Comparison of ENCODE assay signal across 20 cellular contexts in the genomic region with DNA sequence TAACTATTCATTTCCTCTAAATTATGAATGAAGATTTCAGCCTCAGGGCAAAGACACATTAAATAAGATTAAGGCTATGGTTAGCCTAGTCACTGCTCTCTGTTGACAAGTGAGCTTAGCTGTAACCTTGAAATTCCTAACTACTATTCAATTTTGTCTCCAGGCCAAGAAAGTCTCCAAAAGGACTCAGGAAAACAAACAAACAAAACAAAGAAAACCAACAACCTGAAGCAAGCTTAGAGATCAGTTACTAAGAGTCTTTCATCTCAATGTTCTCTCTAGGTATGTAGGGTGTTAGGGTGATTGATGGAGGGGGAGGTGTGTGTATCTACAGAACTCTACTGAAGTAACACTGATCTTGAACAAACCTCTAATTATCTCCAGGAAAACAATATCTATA. TPM values are rescaled to one million over a fixed set of nuclear protein-coding genes. Genes with fewer than 3 reads are reported as not detected.
A peak's percentile ranks its signal among the peaks of the same experiment; 100 is the strongest.
DNase-seq lines count a peak whose midpoint lies in the region; ATAC-seq and TF ChIP-seq lines count a peak whose summit lies in the region.
"Had no signal": no experiment of that assay in that cellular context is flagged by ENCODE, and none has a peak within 500 bp of the region (broad histone marks: within the 10 kb centered on the region; RNA-seq: fewer than 3 reads in every experiment).

No MANE protein-coding gene starts in this region.

- H3K27ac ChIP-seq in right atrium auricular region = peak overlapping the region in 1 of 2 donors; percentile 42
- H3K27ac ChIP-seq: esophagus muscularis mucosa, gastrocnemius medialis had no signal

- no peaks in the 10 kb centered on the region for H3K27me3 ChIP-seq in right atrium auricular region
- H3K27me3 ChIP-seq: esophagus muscularis mucosa, gastrocnemius medialis, ovary had no signal

- TF ChIP-seq CTCF in right atrium auricular region (IDR thresholded peaks at IDR 0.05) = no peak

- H3K4me3 ChIP-seq in right atrium auricular region = no peak overlapping the region
- H3K4me3 ChIP-seq: esophagus muscularis mucosa, gastrocnemius medialis, ovary had no signal

- intact Hi-C loops in left ventricle myocardium superior (cut with micrococcal nuclease) = no loop called here

- DNase-seq in left ventricle myocardium superior = no peak
- no peak for DNase-seq in right atrium auricular region (ENCODE audit: low spot score)
- peak; percentile 5 for DNase-seq in NCI-H146 treated with DMSO at 0.1 percent for 48 hours (lab: John Stamatoyannopoulos, UW; ENCODE audit: unreplicated experiment)
- DNase-seq in iris pigment epithelial cell (ENCODE audit: low read depth) = peak; percentile 57
- DNase-seq in NOMO-1 (lab: John Stamatoyannopoulos, UW; ENCODE audit: unreplicated experiment in 2 of 2) = no peak
- DNase-seq: activated CD4-positive, alpha-beta T cell treated with anti-CD3 and anti-CD28 coated beads for 1 hour; activated naive CD4-positive, alpha-beta T cell treated with anti-CD3 and anti-CD28 coated beads, Interleukin-2, amount 50 U/mL, for 16 hours; activated T-cell treated with anti-CD3 and anti-CD28 coated beads, Interleukin-2, amount 50 U/mL, for 48 hours; CD8-positive, alpha-beta memory T cell; effector CD8-positive, alpha-beta T cell; gastrocnemius medialis; GOT3; kidney glomerular epithelial cell; mesenchymal stem cell; naive thymus-derived CD8-positive, alpha-beta T cell; NCI-H187; ovary had no signal

- H3K9me3 ChIP-seq in right atrium auricular region = no peaks in the 10 kb centered on the region
- H3K9me3 ChIP-seq: esophagus muscularis mucosa, gastrocnemius medialis, ovary had no signal

- H3K4me1 ChIP-seq in right atrium auricular region = peaks cover 0 to 52% of the 10 kb centered on the region in 2 donors

- ATAC-seq in left ventricle myocardium superior (peak; percentile 23), HG03175 (IDR thresholded peaks at IDR 0.05; ENCODE audit: unreplicated experiment) (no peak), GM19351 (IDR thresholded peaks at IDR 0.05; ENCODE audit: unreplicated experiment) (no peak)
- ATAC-seq: gastrocnemius medialis; naive thymus-derived CD8-positive, alpha-beta T cell had no signal

- peaks cover 9% of the 10 kb centered on the region for H3K36me3 ChIP-seq in right atrium auricular region
- H3K36me3 ChIP-seq: ovary had no signal

RNA-seq across cellular contexts. Expression of gene CTNNAL1, which starts 9.6 kb away (rescaled TPM):
- total RNA-seq in left ventricle myocardium superior (77.9 TPM), right atrium auricular region (100 to 1,000 TPM in 1 of 2 donors, 10 to 100 TPM in 1; 98.9 to 120 TPM)

Comparison
In these comparisons a context has a peak if more than half of its experiments do, and no peak if none do; other contexts are left out.
1. DNase-seq: peak in NCI-H146 treated with DMSO at 0.1 percent for 48 hours (single experiment) and iris pigment epithelial cell (single experiment); none in left ventricle myocardium superior (single experiment), right atrium auricular region (single experiment) and NOMO-1 (0 of 2).